In the genomic region with DNA sequence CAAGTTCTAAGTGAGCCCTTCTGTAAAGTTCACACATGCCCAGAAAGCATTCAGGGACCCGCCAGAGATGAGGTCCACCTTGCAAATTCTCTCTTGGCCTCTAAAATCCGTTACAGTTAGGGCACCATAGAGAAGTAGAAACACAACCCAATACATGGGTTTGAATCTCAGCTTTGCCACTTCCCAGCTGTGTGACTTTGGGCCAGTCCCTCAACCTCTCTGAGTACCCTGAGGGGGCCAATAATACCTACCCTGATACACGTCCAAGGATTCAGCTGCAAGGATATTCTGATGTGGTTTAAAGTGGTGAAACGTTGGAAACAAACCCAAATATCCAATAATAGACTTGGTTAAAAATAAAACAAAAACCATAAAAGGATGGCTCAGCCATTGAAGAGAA, we compare ENCODE assay signal across 10 cellular contexts. TPM values are rescaled to one million over a fixed set of nuclear protein-coding genes. Genes with fewer than 3 reads are reported as not detected.
"Had no signal": no experiment of that assay in that cellular context is flagged by ENCODE, and none has a peak within 500 bp of the region (broad histone marks: within the 10 kb centered on the region; RNA-seq: fewer than 3 reads in every experiment).

No MANE protein-coding gene starts in this region.

- H3K4me3 ChIP-seq: GM23248 had no signal

- H3K36me3 Mint-ChIP-seq: IgD-negative memory B cell had no signal

- H3K4me3 Mint-ChIP-seq: H9, HFFc6, IgD-negative memory B cell had no signal

- H2AFZ ChIP-seq: GM23248 had no signal

- H3K27ac ChIP-seq: GM23248 had no signal

- H3K9ac ChIP-seq: GM23248 had no signal

- FAIRE-seq: H54, HTR-8/SVneo had no signal

- H3K27ac Mint-ChIP-seq: H9, HFFc6, IgD-negative memory B cell had no signal

- H3K9me3 Mint-ChIP-seq: HFFc6 had no signal

- DNase-seq: GM23248, GOT3, H9, HCEC 1CT, HFFc6, KG1 had no signal

RNA-seq across cellular contexts. Expression of gene LHX5, which starts 11.7 kb away (rescaled TPM):
- total RNA-seq: GM23248, HFFc6, HT-29 had no signal
- polyA plus RNA-seq: GM23248, IgD-negative memory B cell had no signal

RNA-seq across cellular contexts. Expression of gene SDS, which starts 56.3 kb away (rescaled TPM):
- total RNA-seq: GM23248, H9, HFFc6, HT-29 had no signal
- polyA plus RNA-seq: GM23248, IgD-negative memory B cell had no signal
